In genomic region chr2:156005531-156005930, GRCh38 we compare ENCODE assay signal across 14 cellular contexts.
"Had no signal": no experiment of that assay in that cellular context is flagged by ENCODE, and none has a peak within 500 bp of the region (broad histone marks: within the 10 kb centered on the region; RNA-seq: fewer than 3 reads in every experiment).

No MANE protein-coding gene starts in this region.

- H3K4me1 ChIP-seq: parathyroid adenoma, tibial artery, vagina had no signal

- H3K27ac ChIP-seq: parathyroid adenoma, tibial artery, vagina had no signal

- DNase-seq: activated CD4-positive, alpha-beta T cell treated with anti-CD3 and anti-CD28 coated beads for 36 hours; activated CD4-positive, alpha-beta T cell treated with anti-CD3 and anti-CD28 coated beads, Interleukin-2, amount 50 U/mL, for 48 hours; dermis blood vessel endothelial cell; effector memory CD4-positive, alpha-beta T cell; stimulated activated CD4-positive, alpha-beta T cell treated with anti-CD3 and anti-CD28 coated beads, Interleukin-12 subunit alpha, Interleukin-12 subunit beta, amount 100 ng/mL, for 4 hours; stimulated activated CD4-positive, alpha-beta T cell treated with anti-CD3 and anti-CD28 coated beads, Interleukin-1b, Interleukin-23, amount 100 ng/mL, for 48 hours; stimulated activated CD8-positive, alpha-beta memory T cell treated with anti-CD3 and anti-CD28 coated beads, Interleukin-4, amount 100 ng/mL, for 48 hours; stimulated activated naive CD8-positive, alpha-beta T cell treated with anti-CD3 and anti-CD28 coated beads, Interleukin-15, Interleukin-2, amounts not matched to agents 100 U/mL and 50 U/mL, for 24 hours; substantia nigra; tibial artery had no signal

- H3K36me3 ChIP-seq: tibial artery, vagina had no signal

- H3K9me3 ChIP-seq: tibial artery, vagina had no signal

- ATAC-seq: activated CD4-positive, alpha-beta T cell treated with anti-CD3 and anti-CD28 coated beads for 36 hours; left colon; stimulated activated naive CD8-positive, alpha-beta T cell treated with anti-CD3 and anti-CD28 coated beads, Interleukin-15, Interleukin-2, amounts not matched to agents 100 U/mL and 50 U/mL, for 24 hours had no signal

- H3K27me3 ChIP-seq: tibial artery, vagina had no signal

- H3K4me3 ChIP-seq: lung, tibial artery, vagina had no signal
